ENCODE assay signal across 22 cellular contexts in the genomic region with DNA sequence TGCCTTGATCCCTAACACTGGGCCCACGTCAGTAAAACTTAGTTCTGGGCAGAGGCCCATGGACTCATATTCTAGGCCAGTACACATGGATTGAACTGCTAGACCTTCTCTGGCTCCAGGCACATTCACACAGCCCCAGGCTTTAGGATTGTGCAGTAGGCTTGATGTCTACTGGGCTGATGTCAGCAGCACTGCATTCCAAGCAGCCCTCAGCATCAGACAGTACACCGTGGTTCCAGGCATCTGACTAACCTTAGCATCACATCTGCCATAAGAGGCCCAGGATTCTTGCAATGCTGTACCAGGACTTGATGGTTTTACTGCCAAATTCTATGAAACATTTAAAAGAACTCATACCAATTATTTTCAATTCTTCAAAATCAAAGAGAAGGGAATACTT.
DNase-seq lines count a peak whose midpoint lies in the region; FAIRE-seq and TF ChIP-seq lines count a peak whose summit lies in the region.
"Had no signal": no experiment of that assay in that cellular context is flagged by ENCODE, and none has a peak within 500 bp of the region (broad histone marks: within the 10 kb centered on the region; RNA-seq: fewer than 3 reads in every experiment).

No MANE protein-coding gene starts in this region.

- no peak overlapping the region for H2BK20ac ChIP-seq in H1 (ENCODE audit: low read length)

- TF ChIP-seq RAD21 in H1 (IDR thresholded peaks at IDR 0.05 in 1 of 2, conservative IDR thresholded peaks at IDR 0.05 in 1 of 2; ENCODE audit: low read depth in 2 of 2, low read length in 2 of 2), result no peak

- POLR2A ChIA-PET in H1 (lab: Charles Lee; ENCODE audit: partially characterized antibody), result no interaction called here

- H3K4me3 ChIP-seq in AG09309 (ENCODE audit: control insufficient read depth, low read depth, low read length) (no peak overlapping the region), H1 (ENCODE audit: extremely low read depth in 1 of 4, insufficient read depth in 2 of 4, low read depth in 3 of 4, low read length in 4 of 4) (no peak overlapping the region)
- H3K4me3 ChIP-seq: ascending aorta, K562, mucosa of descending colon, right lobe of liver had no signal

- TF ChIP-seq POLR2A in H1 (IDR thresholded peaks at IDR 0.05; ENCODE audit: control extremely low read depth in 1 of 2, low read depth in 2 of 2, low read length in 2 of 2), result no peak

- intact Hi-C loops in posterior cingulate gyrus (cut with DNase I), result no loop called here

- no peaks in the 10 kb centered on the region for H3K79me2 ChIP-seq in H1 (ENCODE audit: control insufficient read depth in 1 of 2, insufficient read depth in 2 of 2, low read length in 2 of 2)

- no peak overlapping the region for H3K4ac ChIP-seq in H1 (replicated peaks; ENCODE audit: insufficient read length, low read depth, low read length)

- H3K79me1 ChIP-seq in H1 (ENCODE audit: low read depth, low read length), result no peaks in the 10 kb centered on the region

- no peaks in the 10 kb centered on the region for H3K23me2 ChIP-seq in H1 (ENCODE audit: low read depth, low read length)

- DNase-seq in AG09309 (ENCODE audit: low read depth) (peak; percentile 43), LHCN-M2 (ENCODE audit: low read depth) (peak; percentile 33), H1 (ENCODE audit: low read depth in 1 of 2, low spot score in 2 of 2) (no peak), islet precursor cell (peak; percentile 86), urothelium cell line (ENCODE audit: low spot score) (no peak), NCI-H748 treated with DMSO at 0.1 percent for 48 hours (lab: John Stamatoyannopoulos, UW) (no peak), D341Med (ENCODE audit: low spot score) (no peak), posterior cingulate gyrus (no peak)
- DNase-seq: activated CD4-positive, alpha-beta T cell treated with anti-CD3 and anti-CD28 coated beads for 1 hour; activated CD8-positive, alpha-beta memory T cell treated with anti-CD3 and anti-CD28 coated beads for 24 hours; activated naive CD4-positive, alpha-beta T cell treated with anti-CD3 and anti-CD28 coated beads for 36 hours; activated T-cell treated with anti-CD3 and anti-CD28 coated beads, Interleukin-2, amount 50 U/mL, for 48 hours; mucosa of descending colon; NCI-H1694; NCI-H774; nephron progenitor cell; PC-3; right lobe of liver; SIG-M5; stimulated activated CD8-positive, alpha-beta memory T cell treated with anti-CD3 and anti-CD28 coated beads, Interleukin-4, amount 100 ng/mL, for 48 hours had no signal

- no peak for FAIRE-seq in H1 (lab: Jason Lieb, UNC)
- FAIRE-seq in urothelium cell line (lab: Jason Lieb, UNC), result no peak
- FAIRE-seq: K562 had no signal

- no peak overlapping the region for H4K5ac ChIP-seq in H1 (ENCODE audit: insufficient read length, low read depth, low read length)

- peak overlapping the region; percentile 76; the same call in 1 of the 2 replicates for H2AFZ ChIP-seq in H1 (ENCODE audit: low read length)

- H3K4me2 ChIP-seq in H1 (ENCODE audit: insufficient read depth in 1 of 2, low read depth in 2 of 2, low read length in 2 of 2), result no peak overlapping the region

- H2AK5ac ChIP-seq in H1 (ENCODE audit: low read depth, low read length), result no peak overlapping the region

- H3K18ac ChIP-seq in H1 (ENCODE audit: extremely low read depth, low read length), result no peak overlapping the region

- H3K56ac ChIP-seq in H1 (replicated peaks; ENCODE audit: insufficient read length, low read depth, low read length), result no peak overlapping the region

- H4K8ac ChIP-seq in H1 (ENCODE audit: extremely low read depth, insufficient read depth, low read length), result no peak overlapping the region

- TF ChIP-seq EP300 in H1 (IDR thresholded peaks at IDR 0.05; ENCODE audit: borderline replicate concordance in 1 of 2, low read depth in 2 of 2, low read length in 2 of 2), result no peak

- 96% methylated on average over 2 of the region's 2 CpGs; no CpG with 5 or more reads in 1 of the 2 experiments for WGBS in H1 (ENCODE audit: extremely low coverage in 1 of 2, insufficient coverage in 1 of 2, insufficient read length in 1 of 2, insufficient replicate concordance in 2 of 2, low coverage in 1 of 2, low lambda C conversion rate in 2 of 2, missing lambda C conversion rate in 1 of 2), 2 experiments

- H4K20me1 ChIP-seq in H1 (replicated peaks in 1 of 2; ENCODE audit: control insufficient read depth in 1 of 2, insufficient read depth in 2 of 2, low read length in 2 of 2), result no peaks in the 10 kb centered on the region

- no peaks in the 10 kb centered on the region for H3K4me1 ChIP-seq in H1 (replicated peaks in 1 of 4; ENCODE audit: control insufficient read depth in 3 of 4, insufficient read depth in 4 of 4, low read length in 3 of 4)
- H3K4me1 ChIP-seq: ascending aorta, right lobe of liver had no signal

- no peak overlapping the region for H3K9ac ChIP-seq in H1 (replicated peaks in 1 of 4; ENCODE audit: extremely low read depth in 1 of 4, low read depth in 3 of 4, low read length in 3 of 4)

- no peak overlapping the region for H3K14ac ChIP-seq in H1 (ENCODE audit: insufficient read length)

- no peak overlapping the region for H3K23ac ChIP-seq in H1 (ENCODE audit: insufficient read length)

- H4K91ac ChIP-seq in H1 (replicated peaks; ENCODE audit: insufficient read length, low read length), result no peak overlapping the region

- no peaks in the 10 kb centered on the region for H3K36me3 ChIP-seq in H1 (ENCODE audit: control insufficient read depth in 2 of 4, insufficient read depth in 4 of 4, low read length in 3 of 4)
- H3K36me3 ChIP-seq: ascending aorta, right lobe of liver had no signal

- CTCF ChIA-PET in H1 (lab: Charles Lee; ENCODE audit: partially characterized antibody), result no interaction called here

- no peak overlapping the region for H3K27ac ChIP-seq in H1 (ENCODE audit: low read depth, low read length)
- H3K27ac ChIP-seq: ascending aorta, right lobe of liver had no signal

- H3K9me3 ChIP-seq in H1 (ENCODE audit: insufficient read depth in 2 of 2, low read depth in 1 of 2, low read length in 1 of 2), result no peaks in the 10 kb centered on the region
- H3K9me3 ChIP-seq: ascending aorta, mucosa of descending colon, right lobe of liver had no signal

- no peak overlapping the region for H2BK120ac ChIP-seq in H1 (replicated peaks; ENCODE audit: low read depth, low read length)

- no peak overlapping the region for H2BK15ac ChIP-seq in H1 (ENCODE audit: low read length)

- H3K27me3 ChIP-seq in H1 (replicated peaks in 1 of 4; ENCODE audit: control insufficient read depth in 3 of 4, extremely low read depth in 1 of 4, insufficient read depth in 3 of 4, low read length in 3 of 4), result no peaks in the 10 kb centered on the region
- H3K27me3 ChIP-seq: ascending aorta, right lobe of liver had no signal

- TF ChIP-seq CTCF in AG09309 (IDR thresholded peaks at IDR 0.05; ENCODE audit: control insufficient read depth, insufficient read depth, low read depth, low read length, missing control alignments) (no peak), H1 (IDR thresholded peaks at IDR 0.05; ENCODE audit: control extremely low read depth in 1 of 3, insufficient read depth in 1 of 3, low read depth in 1 of 3, low read length in 3 of 3) (no peak)

- H2BK5ac ChIP-seq in H1 (ENCODE audit: low read depth, low read length), result no peak overlapping the region

- no peak overlapping the region; the same call in 1 of the 2 replicates for H2BK12ac ChIP-seq in H1 (ENCODE audit: low read depth, low read length)

TF ChIP-seq in H1, 55 proteins besides CTCF, POLR2A, EP300 and RAD21:
- TF ChIP-seq RXRA (IDR thresholded peaks at IDR 0.05; ENCODE audit: insufficient read depth, low read depth, low read length) (no peak), BACH1 (IDR thresholded peaks at IDR 0.05; ENCODE audit: low read length) (no peak), MAFK (IDR thresholded peaks at IDR 0.05; ENCODE audit: low read depth, low read length) (no peak), HDAC2 (IDR thresholded peaks at IDR 0.05; ENCODE audit: borderline replicate concordance in 1 of 2, low read depth in 2 of 2, low read length in 2 of 2) (no peak), TEAD4 (IDR thresholded peaks at IDR 0.05; ENCODE audit: low read depth, low read length) (no peak), CTBP2 (IDR thresholded peaks at IDR 0.05; ENCODE audit: borderline replicate concordance, insufficient read depth, insufficient read length, low read length) (no peak), SIX5 (IDR thresholded peaks at IDR 0.05; ENCODE audit: low read depth, low read length) (no peak), NRF1 (IDR thresholded peaks at IDR 0.05; ENCODE audit: low read depth, low read length) (no peak), CEBPB (IDR thresholded peaks at IDR 0.05; ENCODE audit: low read depth, low read length) (no peak), KDM4A (IDR thresholded peaks at IDR 0.05; ENCODE audit: low read depth, low read length, severe bottlenecking) (no peak), CHD2 (IDR thresholded peaks at IDR 0.05; ENCODE audit: low read length) (no peak), SRF (IDR thresholded peaks at IDR 0.05; ENCODE audit: low read depth, low read length) (no peak), YY1 (IDR thresholded peaks at IDR 0.05; ENCODE audit: low read depth, low read length) (no peak), TAF1 (IDR thresholded peaks at IDR 0.05; ENCODE audit: low read depth, low read length) (no peak)
- TF ChIP-seq, protein P1, sequence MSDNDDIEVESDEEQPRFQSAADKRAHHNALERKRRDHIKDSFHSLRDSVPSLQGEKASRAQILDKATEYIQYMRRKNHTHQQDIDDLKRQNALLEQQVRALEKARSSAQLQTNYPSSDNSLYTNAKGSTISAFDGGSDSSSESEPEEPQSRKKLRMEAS (IDR thresholded peaks at IDR 0.05), result no peak

Comparison
In these comparisons a context has a peak if more than half of its experiments do, and no peak if none do; other contexts are left out.
1. DNase-seq: peak in AG09309 (single experiment), LHCN-M2 (single experiment) and islet precursor cell (single experiment); none in H1 (0 of 2), urothelium cell line (single experiment), NCI-H748 treated with DMSO at 0.1 percent for 48 hours (single experiment), D341Med (single experiment) and posterior cingulate gyrus (0 of 10).